20 cellular contexts compared by ENCODE assay signal in genomic region chrX:39921838-39922237, GRCh38.
"Had no signal": no experiment of that assay in that cellular context is flagged by ENCODE, and none has a peak within 500 bp of the region (broad histone marks: within the 10 kb centered on the region; RNA-seq: fewer than 3 reads in every experiment).

No MANE protein-coding gene starts in this region.

- ATAC-seq: activated T-cell treated with anti-CD3 and anti-CD28 coated beads, Interleukin-2, amount 50 U/mL, for 4 hours; T-cell had no signal

- H3K27ac ChIP-seq: Peyer's patch, SK-N-MC had no signal

- DNase-seq: activated CD4-positive, alpha-beta memory T cell treated with anti-CD3 and anti-CD28 coated beads for 36 hours; activated CD4-positive, alpha-beta T cell treated with anti-CD3 and anti-CD28 coated beads, Interleukin-2, amount 10 ng/mL, durations not matched to agents 7 days and 5 days; activated CD4-positive, CD25-positive, alpha-beta regulatory T cell; activated CD8-positive, alpha-beta memory T cell treated with anti-CD3 and anti-CD28 coated beads for 24 hours; activated effector memory CD4-positive, alpha-beta T cell treated with anti-CD3 and anti-CD28 coated beads, Interleukin-2, amount 50 U/mL, for 16 hours; activated naive CD4-positive, alpha-beta T cell treated with anti-CD3 and anti-CD28 coated beads for 36 hours; activated T-cell treated with anti-CD3 and anti-CD28 coated beads, Interleukin-2, amount 50 U/mL, for 4 hours; KG1; NCI-H1092; NCI-H1417; NCI-H1930; NCI-H345; NCI-H510A; NCI-H526 treated with DMSO at 0.1 percent for 48 hours; NCI-H82; Peyer's patch; T-cell; T-helper 2 cell; T1000 had no signal
